14 cellular contexts compared by ENCODE assay signal in the genomic region with DNA sequence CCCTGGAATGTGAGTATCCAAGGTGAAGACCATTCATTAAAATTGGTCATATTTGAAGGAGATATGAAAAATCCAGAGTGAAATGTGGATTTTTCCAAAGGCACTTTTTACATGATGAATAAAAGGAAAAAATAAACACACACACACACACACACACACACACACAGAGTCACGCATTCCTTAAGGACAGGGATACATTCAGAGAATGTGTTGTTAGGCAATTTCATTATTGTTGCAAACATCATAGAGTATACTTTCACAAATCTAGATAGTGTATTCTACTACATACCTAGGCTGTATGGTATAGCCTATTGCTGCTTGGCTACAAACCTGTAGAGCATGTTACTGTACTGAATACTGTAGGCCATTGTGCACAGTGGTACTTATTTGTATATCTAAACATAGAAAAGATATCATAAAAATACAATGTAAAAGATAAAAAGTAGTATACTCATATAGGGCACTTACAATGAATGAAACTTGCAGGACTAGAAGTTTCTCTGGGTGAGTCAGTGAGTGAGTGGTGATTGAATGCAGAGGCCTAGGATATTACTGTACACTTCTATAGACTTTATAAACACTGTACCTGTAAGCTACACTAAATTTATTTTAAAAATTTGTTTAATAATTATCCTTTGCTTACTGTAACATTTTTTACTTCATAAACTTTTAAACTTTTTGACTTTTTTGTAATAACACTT.
"Had no signal": no experiment of that assay in that cellular context is flagged by ENCODE, and none has a peak within 500 bp of the region (broad histone marks: within the 10 kb centered on the region; RNA-seq: fewer than 3 reads in every experiment).

No MANE protein-coding gene starts in this region.

- H3K27ac Mint-ChIP-seq: activated CD8-positive, alpha-beta memory T cell treated with anti-CD3 and anti-CD28 coated beads, Interleukin-2, amount 10 ng/mL, durations not matched to agents 7 days and 5 days; memory B cell; stimulated activated naive CD8-positive, alpha-beta T cell treated with anti-CD3 and anti-CD28 coated beads, Interleukin-15, Interleukin-2, amounts not matched to agents 100 ng/mL and 50 ng/mL, for 24 hours had no signal

- ATAC-seq: activated CD8-positive, alpha-beta memory T cell treated with anti-CD3 and anti-CD28 coated beads, Interleukin-2, amount 10 ng/mL, durations not matched to agents 7 days and 5 days; esophagus mucosa; left lobe of liver had no signal

- H3K9me3 ChIP-seq: adrenal gland, thoracic aorta had no signal

- DNase-seq: activated CD4-positive, alpha-beta T cell treated with anti-CD3 and anti-CD28 coated beads, Interleukin-2, amount 50 U/mL, for 48 hours; activated CD8-positive, alpha-beta memory T cell treated with anti-CD3 and anti-CD28 coated beads, Interleukin-2, amount 10 ng/mL, durations not matched to agents 7 days and 5 days; activated T-cell treated with anti-CD3 and anti-CD28 coated beads, Interleukin-2, amount 50 U/mL, for 48 hours; adrenal gland; cerebellar nuclear complex; dermis blood vessel endothelial cell; foreskin melanocyte; head of caudate nucleus; stimulated activated CD4-positive, alpha-beta T cell treated with anti-CD3 and anti-CD28 coated beads, Interleukin-2, amount 100 ng/mL, for 48 hours had no signal

- H3K4me3 Mint-ChIP-seq: activated CD8-positive, alpha-beta memory T cell treated with anti-CD3 and anti-CD28 coated beads, Interleukin-2, amount 10 ng/mL, durations not matched to agents 7 days and 5 days; memory B cell; stimulated activated naive CD8-positive, alpha-beta T cell treated with anti-CD3 and anti-CD28 coated beads, Interleukin-15, Interleukin-2, amounts not matched to agents 100 ng/mL and 50 ng/mL, for 24 hours had no signal

- H3K27me3 ChIP-seq: adrenal gland had no signal

- H3K9me3 Mint-ChIP-seq: memory B cell had no signal

- H3K4me3 ChIP-seq: adrenal gland, thoracic aorta had no signal

- H3K27ac ChIP-seq: adrenal gland, thoracic aorta had no signal

- H3K36me3 ChIP-seq: adrenal gland, thoracic aorta had no signal

- H3K27me3 Mint-ChIP-seq: activated CD8-positive, alpha-beta memory T cell treated with anti-CD3 and anti-CD28 coated beads, Interleukin-2, amount 10 ng/mL, durations not matched to agents 7 days and 5 days; memory B cell; stimulated activated naive CD8-positive, alpha-beta T cell treated with anti-CD3 and anti-CD28 coated beads, Interleukin-15, Interleukin-2, amounts not matched to agents 100 ng/mL and 50 ng/mL, for 24 hours had no signal
